In the genomic region with DNA sequence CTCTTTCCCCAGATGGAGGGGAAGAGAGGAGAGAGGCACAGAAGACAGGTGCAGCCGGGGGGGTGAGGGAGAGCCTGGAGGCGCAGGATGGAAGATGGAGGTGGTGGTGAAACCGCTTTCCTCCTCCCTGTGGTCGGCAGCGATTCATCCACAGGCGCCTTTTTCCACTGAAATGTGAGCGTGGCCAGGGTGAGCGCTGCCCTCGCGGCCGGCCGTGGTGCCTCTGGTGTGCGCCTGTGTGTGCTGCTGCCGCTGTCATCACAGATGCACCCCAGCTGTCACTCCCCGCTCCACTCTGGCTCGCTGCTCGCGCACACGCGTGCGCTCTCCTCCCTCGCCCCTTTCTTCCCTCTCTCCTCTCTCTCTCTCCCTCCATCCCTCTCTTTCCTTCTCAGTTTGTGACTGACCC, we compare ENCODE assay signal across 18 cellular contexts. TPM values are rescaled to one million over a fixed set of nuclear protein-coding genes. Genes with fewer than 3 reads are reported as not detected.
A peak's percentile ranks its signal among the peaks of the same experiment; 100 is the strongest.
DNase-seq lines count a peak whose midpoint lies in the region; ATAC-seq, FAIRE-seq and TF ChIP-seq lines count a peak whose summit lies in the region.
"Had no signal": no experiment of that assay in that cellular context is flagged by ENCODE, and none has a peak within 500 bp of the region (broad histone marks: within the 10 kb centered on the region; RNA-seq: fewer than 3 reads in every experiment).

A gene (plus strand): TSS at position 375 of the 409 bp plus-strand sequence. CDS start 7,584 bp downstream, outside the sequence.

- ATAC-seq in K562 (peak; percentile 19; the same call in 1 of the 3 replicates), HG03039 (IDR thresholded peaks at IDR 0.05; ENCODE audit: unreplicated experiment) (no peak), GM18858 (IDR thresholded peaks at IDR 0.05; ENCODE audit: unreplicated experiment) (no peak)
- ATAC-seq: activated CD8-positive, alpha-beta T cell treated with anti-CD3 and anti-CD28 coated beads, Interleukin-2, amount 10 ng/mL, durations not matched to agents 7 days and 5 days had no signal

- no peak within 1 kb of the TSS for H3K4me2 ChIP-seq in K562 (ENCODE audit: insufficient read depth, low read length)

- in situ Hi-C loops in K562 (cut with MboI), result no loop called here

- no peak for TF ChIP-seq POLR2A in K562 (conservative IDR thresholded peaks at IDR 0.05)

- H3K36me3 ChIP-seq in BE2C (no peaks in the 10 kb centered on the region), HEK293 (ENCODE audit: control insufficient read depth in 2 of 2, insufficient read depth in 1 of 2, low read length in 2 of 2) (no peaks in the 10 kb centered on the region), K562 (ENCODE audit: control insufficient read depth, insufficient read depth, low read length) (no peaks in the 10 kb centered on the region)
- H3K36me3 ChIP-seq: transverse colon had no signal

- no peaks in the 10 kb centered on the region for H3K79me2 ChIP-seq in K562 (ENCODE audit: control insufficient read depth, insufficient read depth, low read length)

- intact Hi-C loops in K562 (cut with micrococcal nuclease), result no loop called here

- H3K4me3 ChIP-seq in BE2C (ENCODE audit: low read depth, low read length) (peak within 1 kb of the TSS; percentile 6; the same call in 1 of the 2 replicates), HEK293 (ENCODE audit: low read depth, low read length) (no peak within 1 kb of the TSS), K562 (no peak within 1 kb of the TSS)
- H3K4me3 ChIP-seq: transverse colon had no signal

- peaks cover 12% of the 10 kb centered on the region for H3K27me3 ChIP-seq in BE2C
- H3K27me3 ChIP-seq in K562 (ENCODE audit: control insufficient read depth in 2 of 2, insufficient read depth in 2 of 2, low read length in 2 of 2), result peaks cover 33 to 83% of the 10 kb centered on the region in 2 experiments; a peak in 4 of 5 replicates

- TF ChIP-seq CTCF in BE2C (IDR thresholded peaks at IDR 0.05; ENCODE audit: low read depth, low read length) (no peak), HEK293 (tag by site-specific recombination; IDR thresholded peaks at IDR 0.05) (no peak), K562 (IDR thresholded peaks at IDR 0.05 in 2 of 3, conservative IDR thresholded peaks at IDR 0.05 in 1 of 3; ENCODE audit: insufficient read depth in 2 of 3, low read depth in 1 of 3, low read length in 3 of 3) (no peak)

- FAIRE-seq in K562 (lab: Jason Lieb, UNC), result no peak
- FAIRE-seq in RCC 7860 (lab: Jason Lieb, UNC), result no peak
- FAIRE-seq: keratinocyte had no signal

- no peak for TF ChIP-seq EP300 in K562 (IDR thresholded peaks at IDR 0.05; ENCODE audit: low read length)

- no peak within 1 kb of the TSS for H3K9ac ChIP-seq in K562 (ENCODE audit: insufficient read depth in 1 of 2, low read depth in 2 of 2, low read length in 2 of 2)

- H3K4me1 ChIP-seq in BE2C (peaks cover 3% of the 10 kb centered on the region; the same call in 1 of the 2 replicates), HEK293 (ENCODE audit: control insufficient read depth, insufficient read depth, low read length) (no peaks in the 10 kb centered on the region), K562 (replicated peaks in 1 of 2; ENCODE audit: control insufficient read depth in 2 of 2, insufficient read depth in 2 of 2, low read length in 2 of 2) (peaks cover 0 to 6% of the 10 kb centered on the region in 2 experiments; a peak in 3 of 5 replicates)
- H3K4me1 ChIP-seq: transverse colon had no signal

- 1% methylated on average over 10 of the region's 22 CpGs for WGBS in K562 (ENCODE audit: insufficient coverage, low coverage, missing lambda C conversion rate)

- H3K9me3 ChIP-seq in BE2C (no peaks in the 10 kb centered on the region), HEK293 (ENCODE audit: control insufficient read depth, insufficient read depth, low read depth, low read length) (no peaks in the 10 kb centered on the region), K562 (replicated peaks; ENCODE audit: control insufficient read depth, insufficient read depth, low read depth, low read length) (no peaks in the 10 kb centered on the region)
- H3K9me3 ChIP-seq: transverse colon had no signal

- CTCF ChIA-PET in HEK293 (lab: Yijun Ruan, JAX) (no interaction called here), K562 (lab: Yijun Ruan, JAX; ENCODE audit: low intra/inter-chr PET ratio) (no interaction called here)

- DNase-seq in BE2C (no peak), K562 (ENCODE audit: extremely low read depth in 1 of 4, low spot score in 3 of 4) (no peak), left kidney (ENCODE audit: low read depth, low spot score) (peak; percentile 69), SK-N-DZ (ENCODE audit: low spot score) (no peak), RCC 7860 (ENCODE audit: low spot score) (no peak)
- DNase-seq: activated CD8-positive, alpha-beta T cell treated with anti-CD3 and anti-CD28 coated beads, Interleukin-2, amount 10 ng/mL, durations not matched to agents 7 days and 5 days; activated effector memory CD4-positive, alpha-beta T cell treated with anti-CD3 and anti-CD28 coated beads, Interleukin-2, amount 50 U/mL, for 16 hours; AML-193; DMS79 treated with DMSO at 0.1 percent for 48 hours; KBM-7; NCI-H187; SIG-M5; stimulated activated CD4-positive, alpha-beta T cell treated with anti-CD3 and anti-CD28 coated beads, Interleukin-1b, Interleukin-23, amount 100 ng/mL, for 48 hours; transverse colon had no signal

- H3K27ac ChIP-seq in HEK293 (ENCODE audit: extremely low read depth, low read depth, low read length) (no peak within 1 kb of the TSS), K562 (ENCODE audit: extremely low read depth, low read depth, low read length) (no peak within 1 kb of the TSS)
- H3K27ac ChIP-seq: transverse colon had no signal

- no TSS peak for BruUV-seq in K562 (replicated peaks; lab: Mats Ljungman, UMichigan)

- H3K9me1 ChIP-seq in K562 (ENCODE audit: control insufficient read depth, insufficient read depth, low read length), result no peaks in the 10 kb centered on the region

- POLR2A ChIA-PET in HEK293 (lab: Yijun Ruan, JAX), result no interaction called here
- POLR2A ChIA-PET in K562 (lab: Yijun Ruan, JAX), result interaction anchor here (0.5 kb wide), 1 partner anchor 15 kb away, joined by 3 read pairs; no protein-coding TSS in a partner anchor

- H4K20me1 ChIP-seq in K562 (replicated peaks; ENCODE audit: control insufficient read depth, insufficient read depth, low read length), result peaks cover 6% of the 10 kb centered on the region; the same call in 1 of the 2 replicates

- TF ChIP-seq RAD21 in K562 (CRISPR knock-in tag; conservative IDR thresholded peaks at IDR 0.05 in 1 of 2, IDR thresholded peaks at IDR 0.05 in 1 of 2), result no peak

- no peak within 1 kb of the TSS for H2AFZ ChIP-seq in K562 (ENCODE audit: low read depth, low read length)

TF ChIP-seq in HEK293, 187 proteins besides CTCF, POLR2A, EP300 and RAD21:
- no peak for TF ChIP-seq HOXA7 (CRISPR knock-in tag; IDR thresholded peaks at IDR 0.05; ENCODE audit: borderline replicate concordance)
- peak; percentile 34; the same call in 1 of the 2 replicates for TF ChIP-seq ZNF366 (tag by site-specific recombination; conservative IDR thresholded peaks at IDR 0.05)
TF ChIP-seq in HEK293: peak in this region for 1.

TF ChIP-seq in K562, 482 proteins besides CTCF, POLR2A, EP300 and RAD21 (continues in another document):
- TF ChIP-seq ZC3H11A (IDR thresholded peaks at IDR 0.05; ENCODE audit: low read depth, low read length) (no peak), KLF6 (CRISPR knock-in tag; IDR thresholded peaks at IDR 0.05; ENCODE audit: borderline replicate concordance) (no peak)
- TF ChIP-seq, protein P1, sequence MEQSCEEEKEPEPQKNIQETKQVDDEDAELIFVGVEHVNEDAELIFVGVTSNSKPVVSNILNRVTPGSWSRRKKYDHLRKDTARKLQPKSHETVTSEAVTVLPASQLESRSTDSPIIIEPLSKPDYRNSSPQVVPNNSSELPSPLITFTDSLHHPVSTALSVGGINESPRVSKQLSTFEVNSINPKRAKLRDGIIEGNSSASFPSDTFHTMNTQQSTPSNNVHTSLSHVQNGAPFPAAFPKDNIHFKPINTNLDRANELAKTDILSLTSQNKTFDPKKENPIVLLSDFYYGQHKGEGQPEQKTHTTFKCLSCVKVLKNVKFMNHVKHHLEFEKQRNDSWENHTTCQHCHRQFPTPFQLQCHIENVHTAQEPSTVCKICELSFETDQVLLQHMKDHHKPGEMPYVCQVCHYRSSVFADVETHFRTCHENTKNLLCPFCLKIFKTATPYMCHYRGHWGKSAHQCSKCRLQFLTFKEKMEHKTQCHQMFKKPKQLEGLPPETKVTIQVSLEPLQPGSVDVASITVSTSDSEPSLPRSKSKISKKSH (CRISPR knock-in tag; IDR thresholded peaks at IDR 0.05), result no peak

RNA-seq across cellular contexts. Expression of the gene that starts here (rescaled TPM):
- polyA plus RNA-seq in BE2C (2012; ENCODE audit: insufficient read depth, insufficient read length, low read depth), result not detected
- total RNA-seq in K562 (2011; cell fraction: chromatin; rRNA removed; ENCODE audit: low replicate concordance), result not detected in 2 replicates
- total RNA-seq in K562 (2011; cell fraction: nucleolus; rRNA removed), result not detected in 2 replicates
- not detected in 2 replicates for total RNA-seq in K562 (2011; cell fraction: nucleoplasm; rRNA removed)
- total RNA-seq in K562 (2014; rRNA removed), result not detected in 2 replicates
- not detected in 2 replicates for total RNA-seq in K562 (2014; rRNA removed; fragmentation: Illumina TruSeq; extraction: Trizol)
- not detected in 2 replicates for total RNA-seq in K562 (2015; rRNA removed; fragmentation: Illumina TruSeq; extraction: Trizol)
- total RNA-seq in K562 (2021), result not detected in 2 replicates
- polyA plus RNA-seq in K562 (2011; rRNA removed), result not detected in 2 replicates
- not detected in 2 replicates for polyA plus RNA-seq in K562 (2011; cell fraction: cytosol; rRNA removed)
- not detected in 2 replicates for polyA plus RNA-seq in K562 (2011; cell fraction: nucleus; rRNA removed)
- polyA plus RNA-seq in K562 (2012), result not detected in 2 replicates
- not detected in 2 replicates for polyA plus RNA-seq in K562 (2014; fragmentation: Illumina TruSeq; extraction: Trizol)
- polyA plus RNA-seq in K562 (2014; fragmentation: Nextera tagmentation; extraction: Ambion mirVana), result not detected
- 0.09 TPM in 1 of 2 replicates, not detected in the other for polyA plus RNA-seq in K562 (2014; rRNA removed)
- polyA minus RNA-seq in K562 (2011; rRNA and poly(A)+ RNA removed), result not detected in 2 replicates
- not detected in 2 replicates for polyA minus RNA-seq in K562 (2011; cell fraction: cytosol; rRNA and poly(A)+ RNA removed)
- not detected in 2 replicates for polyA minus RNA-seq in K562 (2011; cell fraction: nucleus; rRNA and poly(A)+ RNA removed)
- 0.02 and 0.21 TPM in 2 replicates for polyA plus RNA-seq in SK-N-DZ (2014; cell fraction: cytosol; rRNA removed)
- 0.18 TPM in 1 of 2 replicates, not detected in the other for polyA plus RNA-seq in SK-N-DZ (2014; cell fraction: nucleus; rRNA removed)
- total RNA-seq: activated CD8-positive, alpha-beta T cell treated with anti-CD3 and anti-CD28 coated beads, Interleukin-2, amount 10 ng/mL, durations not matched to agents 7 days and 5 days; transverse colon had no signal
- polyA plus RNA-seq: keratinocyte had no signal

Comparison
In these comparisons a context has a peak if more than half of its experiments do, and no peak if none do; other contexts are left out.
1. Peak in ATAC-seq in K562; RNA of the gene not detected or under 1 TPM.